In the genomic region with DNA sequence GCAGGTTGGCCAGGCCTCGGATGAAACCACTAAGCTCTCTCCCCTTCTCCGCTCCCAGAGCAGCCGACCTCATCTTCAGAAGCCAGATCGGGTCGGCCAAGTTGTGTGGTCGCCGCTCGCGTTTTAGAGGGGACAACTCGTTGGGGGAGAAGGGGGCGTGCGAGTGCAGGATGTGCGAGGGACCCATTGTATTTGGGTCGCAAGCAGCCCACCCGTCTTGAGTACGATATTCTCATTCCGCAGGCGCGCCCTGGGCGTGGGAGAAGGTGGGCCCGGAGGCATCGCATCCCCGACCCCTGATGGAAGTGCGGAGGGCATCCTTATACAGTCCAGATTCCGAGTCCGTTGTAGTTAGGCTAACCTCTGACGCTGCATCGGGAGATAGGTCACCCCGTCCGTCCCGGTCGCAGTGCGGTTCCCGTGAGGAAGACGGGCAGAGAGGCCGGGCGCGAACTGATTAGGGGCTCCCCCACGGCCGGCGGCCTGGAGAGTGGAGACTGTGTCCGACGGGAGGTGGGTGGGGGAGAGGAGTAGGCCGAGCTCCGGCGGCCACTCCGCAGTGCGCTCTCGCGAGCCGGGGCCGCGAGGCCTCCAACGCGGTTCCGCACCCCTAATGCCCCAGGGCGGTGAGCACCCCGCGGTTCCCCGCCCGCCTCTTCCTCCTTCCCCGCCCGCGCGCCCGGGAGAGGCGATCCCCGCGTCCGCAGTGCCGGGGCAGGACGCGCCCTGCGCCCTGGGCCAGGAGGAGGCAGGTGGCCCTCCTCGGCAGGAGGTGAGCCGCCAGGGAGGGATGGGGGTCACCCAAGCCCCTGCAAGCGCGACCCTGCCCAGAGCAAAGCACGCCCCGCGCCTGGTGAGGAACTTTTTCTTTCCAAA, we compare ENCODE assay signal across 9 cellular contexts. TPM values are rescaled to one million over a fixed set of nuclear protein-coding genes. Genes with fewer than 3 reads are reported as not detected.
DNase-seq lines count a peak whose midpoint lies in the region; ATAC-seq and TF ChIP-seq lines count a peak whose summit lies in the region.
"Had no signal": no experiment of that assay in that cellular context is flagged by ENCODE, and none has a peak within 500 bp of the region (broad histone marks: within the 10 kb centered on the region; RNA-seq: fewer than 3 reads in every experiment).

No MANE protein-coding gene starts in this region.

- DNase-seq in activated CD4-positive, alpha-beta T cell treated with anti-CD3 and anti-CD28 coated beads for 36 hours: peak; percentile 34
- no peak for DNase-seq in activated CD4-positive, alpha-beta T cell treated with anti-CD3 and anti-CD28 coated beads for 1 hour
- no peak for DNase-seq in activated T-helper 1 cell treated with anti-CD3 and anti-CD28 coated beads, Interleukin-12 subunit alpha, Interleukin-12 subunit beta, Interleukin-2, Interleukin-4 antibody, amounts not matched to agents 30 ng/mL and 10 ng/mL and 1 ng/mL, durations not matched to agents 14 hours and 24 hours and 36 hours (ENCODE audit: low spot score)
- DNase-seq in left lobe of liver (ENCODE audit: low spot score): no peak
- no peak for DNase-seq in stimulated activated naive B cell treated with anti-CD40 and anti-IgM and Interleukin-4, amounts not matched to agents 10 μg/mL and 1 μg/mL and 100 μg/mL, for 72 hours
- DNase-seq in omental fat pad (ENCODE audit: low spot score): no peak
- no peak for DNase-seq in OCI-M1 (lab: John Stamatoyannopoulos, UW)
- DNase-seq: stimulated activated CD4-positive, alpha-beta T cell treated with anti-CD3 and anti-CD28 coated beads, Interleukin-1b, Interleukin-23, amount 100 ng/mL, for 48 hours had no signal

- peaks cover 26% of the 10 kb centered on the region for H3K4me1 Mint-ChIP-seq in activated CD4-positive, alpha-beta T cell treated with anti-CD3 and anti-CD28 coated beads for 36 hours
- H3K4me1 Mint-ChIP-seq in activated T-helper 1 cell treated with anti-CD3 and anti-CD28 coated beads, Interleukin-12 subunit alpha, Interleukin-12 subunit beta, Interleukin-2, Interleukin-4 antibody, amounts not matched to agents 30 ng/mL and 10 ng/mL and 1 ng/mL, durations not matched to agents 14 hours and 24 hours and 36 hours (ENCODE audit: low read depth): peaks cover 31% of the 10 kb centered on the region
- peaks cover 18 to 36% of the 10 kb centered on the region in 2 donors for H3K4me1 Mint-ChIP-seq in stimulated activated naive B cell treated with anti-CD40 and anti-IgM and Interleukin-4, amounts not matched to agents 10 μg/mL and 1 μg/mL and 100 μg/mL, for 72 hours

- peak overlapping the region; percentile 70 for H3K4me3 Mint-ChIP-seq in activated CD4-positive, alpha-beta T cell treated with anti-CD3 and anti-CD28 coated beads for 36 hours
- H3K4me3 Mint-ChIP-seq in activated T-helper 1 cell treated with anti-CD3 and anti-CD28 coated beads, Interleukin-12 subunit alpha, Interleukin-12 subunit beta, Interleukin-2, Interleukin-4 antibody, amounts not matched to agents 30 ng/mL and 10 ng/mL and 1 ng/mL, durations not matched to agents 14 hours and 24 hours and 36 hours: peak overlapping the region; percentile 7
- peak overlapping the region in 1 of 2 donors; percentile 41 for H3K4me3 Mint-ChIP-seq in stimulated activated naive B cell treated with anti-CD40 and anti-IgM and Interleukin-4, amounts not matched to agents 10 μg/mL and 1 μg/mL and 100 μg/mL, for 72 hours

- TF ChIP-seq CTCF in omental fat pad (IDR thresholded peaks at IDR 0.05): no peak

- POLR2A ChIA-PET in activated CD4-positive, alpha-beta T cell treated with anti-CD3 and anti-CD28 coated beads for 36 hours (lab: Charles Lee): no interaction called here

- CTCF ChIA-PET in activated CD4-positive, alpha-beta T cell treated with anti-CD3 and anti-CD28 coated beads for 36 hours (lab: Charles Lee): interaction anchor here (0.7 to 2.0 kb wide), 7 partner anchors 18 to 352 kb away, joined by 3 to 5 read pairs (median 3); no protein-coding TSS in a partner anchor

- no peak overlapping the region for H3K27ac Mint-ChIP-seq in activated CD4-positive, alpha-beta T cell treated with anti-CD3 and anti-CD28 coated beads for 36 hours
- no peak overlapping the region for H3K27ac Mint-ChIP-seq in activated T-helper 1 cell treated with anti-CD3 and anti-CD28 coated beads, Interleukin-12 subunit alpha, Interleukin-12 subunit beta, Interleukin-2, Interleukin-4 antibody, amounts not matched to agents 30 ng/mL and 10 ng/mL and 1 ng/mL, durations not matched to agents 14 hours and 24 hours and 36 hours
- peak overlapping the region; percentile 37 for H3K27ac Mint-ChIP-seq in stimulated activated naive B cell treated with anti-CD40 and anti-IgM and Interleukin-4, amounts not matched to agents 10 μg/mL and 1 μg/mL and 100 μg/mL, for 72 hours

- peaks cover 71% of the 10 kb centered on the region for H3K27me3 Mint-ChIP-seq in activated CD4-positive, alpha-beta T cell treated with anti-CD3 and anti-CD28 coated beads for 36 hours
- peaks cover 73% of the 10 kb centered on the region for H3K27me3 Mint-ChIP-seq in activated T-helper 1 cell treated with anti-CD3 and anti-CD28 coated beads, Interleukin-12 subunit alpha, Interleukin-12 subunit beta, Interleukin-2, Interleukin-4 antibody, amounts not matched to agents 30 ng/mL and 10 ng/mL and 1 ng/mL, durations not matched to agents 14 hours and 24 hours and 36 hours (ENCODE audit: insufficient read depth)
- H3K27me3 Mint-ChIP-seq in stimulated activated naive B cell treated with anti-CD40 and anti-IgM and Interleukin-4, amounts not matched to agents 10 μg/mL and 1 μg/mL and 100 μg/mL, for 72 hours: peaks cover 63 to 88% of the 10 kb centered on the region in 2 donors

- intact Hi-C loops in activated CD4-positive, alpha-beta T cell treated with anti-CD3 and anti-CD28 coated beads for 36 hours (cut with DNase I, micrococcal nuclease): loop anchor here (2.0 to 10.0 kb wide), 7 partner anchors 101 to 1371 kb away; a partner anchor contains a TSS
- intact Hi-C loops in activated T-helper 1 cell treated with anti-CD3 and anti-CD28 coated beads, Interleukin-12 subunit alpha, Interleukin-12 subunit beta, Interleukin-2, Interleukin-4 antibody, amounts not matched to agents 30 ng/mL and 10 ng/mL and 1 ng/mL, durations not matched to agents 14 hours and 24 hours and 36 hours (cut with micrococcal nuclease): loop anchor here (5.0 to 10.0 kb wide), 2 partner anchors 351 to 479 kb away; no protein-coding TSS in a partner anchor

- ATAC-seq in activated CD4-positive, alpha-beta T cell treated with anti-CD3 and anti-CD28 coated beads for 36 hours: no peak
- ATAC-seq in left lobe of liver: peak; percentile 8
- ATAC-seq in stimulated activated naive B cell treated with anti-CD40 and anti-IgM and Interleukin-4, amounts not matched to agents 10 μg/mL and 1 μg/mL and 100 μg/mL, for 72 hours (replicated peaks): peak in 1 of 2 donors; percentile 10
- ATAC-seq in omental fat pad (ENCODE audit: low FRiP score): no peak
- no peak for ATAC-seq in HG02852 (IDR thresholded peaks at IDR 0.05; ENCODE audit: unreplicated experiment)

- no peaks in the 10 kb centered on the region for H3K36me3 Mint-ChIP-seq in activated CD4-positive, alpha-beta T cell treated with anti-CD3 and anti-CD28 coated beads for 36 hours (ENCODE audit: low read depth)
- H3K36me3 Mint-ChIP-seq in activated T-helper 1 cell treated with anti-CD3 and anti-CD28 coated beads, Interleukin-12 subunit alpha, Interleukin-12 subunit beta, Interleukin-2, Interleukin-4 antibody, amounts not matched to agents 30 ng/mL and 10 ng/mL and 1 ng/mL, durations not matched to agents 14 hours and 24 hours and 36 hours (ENCODE audit: low read depth): peaks cover 8% of the 10 kb centered on the region
- H3K36me3 Mint-ChIP-seq in stimulated activated naive B cell treated with anti-CD40 and anti-IgM and Interleukin-4, amounts not matched to agents 10 μg/mL and 1 μg/mL and 100 μg/mL, for 72 hours: peaks cover 2 to 3% of the 10 kb centered on the region in 2 donors

- H3K9me3 Mint-ChIP-seq in activated CD4-positive, alpha-beta T cell treated with anti-CD3 and anti-CD28 coated beads for 36 hours (ENCODE audit: low read depth): no peaks in the 10 kb centered on the region
- H3K9me3 Mint-ChIP-seq in activated T-helper 1 cell treated with anti-CD3 and anti-CD28 coated beads, Interleukin-12 subunit alpha, Interleukin-12 subunit beta, Interleukin-2, Interleukin-4 antibody, amounts not matched to agents 30 ng/mL and 10 ng/mL and 1 ng/mL, durations not matched to agents 14 hours and 24 hours and 36 hours: no peaks in the 10 kb centered on the region
- peaks cover 3% of the 10 kb centered on the region in 2 donors for H3K9me3 Mint-ChIP-seq in stimulated activated naive B cell treated with anti-CD40 and anti-IgM and Interleukin-4, amounts not matched to agents 10 μg/mL and 1 μg/mL and 100 μg/mL, for 72 hours

RNA-seq across cellular contexts. Expression of a gene that starts 1.6 kb away (rescaled TPM):
- under 1 TPM in 1 of 2 experiments, not detected in 1; 0.37 TPM for total RNA-seq in activated CD4-positive, alpha-beta T cell treated with anti-CD3 and anti-CD28 coated beads for 36 hours
- not detected in 2 replicates for total RNA-seq in activated T-helper 1 cell treated with anti-CD3 and anti-CD28 coated beads, Interleukin-12 subunit alpha, Interleukin-12 subunit beta, Interleukin-2, Interleukin-4 antibody, amounts not matched to agents 30 ng/mL and 10 ng/mL and 1 ng/mL, durations not matched to agents 14 hours and 24 hours and 36 hours
- total RNA-seq in left lobe of liver: 2.6 TPM
- total RNA-seq in omental fat pad: 10 to 100 TPM in 1 of 4 donors, under 1 TPM in 1, not detected in 2; 0.65 to 22.1 TPM

RNA-seq across cellular contexts. Expression of a gene that starts 56.7 kb away (rescaled TPM):
- not detected for total RNA-seq in activated CD4-positive, alpha-beta T cell treated with anti-CD3 and anti-CD28 coated beads for 36 hours
- not detected in 2 replicates for total RNA-seq in activated T-helper 1 cell treated with anti-CD3 and anti-CD28 coated beads, Interleukin-12 subunit alpha, Interleukin-12 subunit beta, Interleukin-2, Interleukin-4 antibody, amounts not matched to agents 30 ng/mL and 10 ng/mL and 1 ng/mL, durations not matched to agents 14 hours and 24 hours and 36 hours
- total RNA-seq in left lobe of liver: 1.5 TPM
- not detected for total RNA-seq in omental fat pad
